ENCODE assay signal across 1 cellular context in genomic region chr5:160769264-160769663, GRCh38.
TF ChIP-seq lines count a peak whose summit lies in the region.

No MANE protein-coding gene starts in this region.

TF ChIP-seq in HepG2, 621 proteins besides CTCF, POLR2A, EP300 and RAD21 (continued from another document):
- no peak for TF ChIP-seq ZUFSP (CRISPR knock-in tag; IDR thresholded peaks at IDR 0.05; ENCODE audit: borderline replicate concordance)
- TF ChIP-seq SOX13 (IDR thresholded peaks at IDR 0.05): no peak
- TF ChIP-seq SOX13 (CRISPR knock-in tag; conservative IDR thresholded peaks at IDR 0.05 in 1 of 2, IDR thresholded peaks at IDR 0.05 in 1 of 2): no peak
- TF ChIP-seq, protein P1, sequence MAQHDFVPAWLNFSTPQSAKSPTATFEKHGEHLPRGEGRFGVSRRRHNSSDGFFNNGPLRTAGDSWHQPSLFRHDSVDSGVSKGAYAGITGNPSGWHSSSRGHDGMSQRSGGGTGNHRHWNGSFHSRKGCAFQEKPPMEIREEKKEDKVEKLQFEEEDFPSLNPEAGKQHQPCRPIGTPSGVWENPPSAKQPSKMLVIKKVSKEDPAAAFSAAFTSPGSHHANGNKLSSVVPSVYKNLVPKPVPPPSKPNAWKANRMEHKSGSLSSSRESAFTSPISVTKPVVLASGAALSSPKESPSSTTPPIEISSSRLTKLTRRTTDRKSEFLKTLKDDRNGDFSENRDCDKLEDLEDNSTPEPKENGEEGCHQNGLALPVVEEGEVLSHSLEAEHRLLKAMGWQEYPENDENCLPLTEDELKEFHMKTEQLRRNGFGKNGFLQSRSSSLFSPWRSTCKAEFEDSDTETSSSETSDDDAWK (CRISPR knock-in tag; IDR thresholded peaks at IDR 0.05): no peak
TF ChIP-seq in HepG2: peak in this region for 0.
